ENCODE assay signal across 1 cellular context in genomic region chr3:122415762-122416654, GRCh38.
TF ChIP-seq lines count a peak whose summit lies in the region.

WDR5B (minus strand) TSS chr3:122416062; CDS start chr3:122415528, 534 bp downstream.

TF ChIP-seq in HepG2, 621 proteins besides CTCF, POLR2A, EP300 and RAD21 (continued from another document and continues in another):
- TF ChIP-seq ETS1 (CRISPR knock-in tag; IDR thresholded peaks at IDR 0.05) (no peak), AHR (CRISPR knock-in tag; IDR thresholded peaks at IDR 0.05) (no peak), HNF4A (CRISPR knock-in tag; IDR thresholded peaks at IDR 0.05) (no peak), MLLT10 (CRISPR knock-in tag; IDR thresholded peaks at IDR 0.05) (no peak), DMAP1 (CRISPR knock-in tag; IDR thresholded peaks at IDR 0.05) (peak; percentile 94; the same call in 1 of the 2 replicates), REPIN1 (CRISPR knock-in tag; IDR thresholded peaks at IDR 0.05; ENCODE audit: borderline replicate concordance, low read depth) (peak; percentile 62; the same call in 1 of the 2 replicates), KLF6 (CRISPR knock-in tag; IDR thresholded peaks at IDR 0.05) (no peak), DNMT1 (CRISPR knock-in tag; IDR thresholded peaks at IDR 0.05) (no peak), NPAS2 (CRISPR knock-in tag; IDR thresholded peaks at IDR 0.05; ENCODE audit: borderline replicate concordance) (no peak), CERS6 (CRISPR knock-in tag; IDR thresholded peaks at IDR 0.05) (no peak), ZKSCAN5 (CRISPR knock-in tag; IDR thresholded peaks at IDR 0.05) (no peak), ZNF770 (CRISPR knock-in tag; IDR thresholded peaks at IDR 0.05) (no peak), CEBPB (IDR thresholded peaks at IDR 0.05; ENCODE audit: borderline replicate concordance, low read depth, low read length) (no peak), ZBTB10 (CRISPR knock-in tag; IDR thresholded peaks at IDR 0.05; ENCODE audit: borderline replicate concordance) (no peak), ZHX2 (IDR thresholded peaks at IDR 0.05; ENCODE audit: low read depth) (no peak), ZHX2 (CRISPR knock-in tag; IDR thresholded peaks at IDR 0.05; ENCODE audit: borderline replicate concordance) (peak; percentile 66; the same call in 1 of the 2 replicates), ARNT (IDR thresholded peaks at IDR 0.05) (no peak), HES4 (CRISPR knock-in tag; IDR thresholded peaks at IDR 0.05; ENCODE audit: borderline replicate concordance) (no peak; the same call in 1 of the 2 replicates), IKZF4 (CRISPR knock-in tag; IDR thresholded peaks at IDR 0.05; ENCODE audit: borderline replicate concordance, low read depth, not compliant biosample characterization) (peak; percentile 81), ZNF317 (CRISPR knock-in tag; IDR thresholded peaks at IDR 0.05) (peak; percentile 90), ZKSCAN8 (CRISPR knock-in tag; IDR thresholded peaks at IDR 0.05; ENCODE audit: borderline replicate concordance) (0 out of 2 replicates have a peak, but pooled peaks have one; percentile 30), PCBP2 (optimal IDR thresholded peaks at IDR 0.05; ENCODE audit: low read depth, low read length, poor library complexity, severe bottlenecking) (no peak), TCF7L2 (IDR thresholded peaks at IDR 0.05; ENCODE audit: low read depth, low read length) (no peak), IRF2 (CRISPR knock-in tag; IDR thresholded peaks at IDR 0.05) (peak; percentile 60; the same call in 1 of the 2 replicates), ZNF713 (CRISPR knock-in tag; IDR thresholded peaks at IDR 0.05) (no peak), NR1H2 (CRISPR knock-in tag; IDR thresholded peaks at IDR 0.05; ENCODE audit: borderline replicate concordance, low read depth) (no peak), ZNF746 (CRISPR knock-in tag; IDR thresholded peaks at IDR 0.05) (no peak; the same call in 1 of the 2 replicates), ZNF674 (CRISPR knock-in tag; IDR thresholded peaks at IDR 0.05; ENCODE audit: low read depth) (peak; percentile 32; the same call in 1 of the 2 replicates), ZNF446 (CRISPR knock-in tag; IDR thresholded peaks at IDR 0.05) (peak; percentile 23; the same call in 1 of the 2 replicates), MBNL3 (CRISPR knock-in tag; conservative IDR thresholded peaks at IDR 0.05) (no peak), PHB2 (IDR thresholded peaks at IDR 0.05; ENCODE audit: partially characterized antibody) (no peak), MEIS2 (CRISPR knock-in tag; IDR thresholded peaks at IDR 0.05) (peak; percentile 22; the same call in 1 of the 2 replicates), FOXK1 (CRISPR knock-in tag; IDR thresholded peaks at IDR 0.05; ENCODE audit: borderline replicate concordance, low read depth) (no peak), RORA (CRISPR knock-in tag; IDR thresholded peaks at IDR 0.05) (no peak), ZNF383 (CRISPR knock-in tag; IDR thresholded peaks at IDR 0.05; ENCODE audit: borderline replicate concordance) (no peak), ZNF362 (CRISPR knock-in tag; IDR thresholded peaks at IDR 0.05; ENCODE audit: borderline replicate concordance) (no peak), ZNF276 (CRISPR knock-in tag; IDR thresholded peaks at IDR 0.05; ENCODE audit: low read depth) (no peak), SNAPC5 (CRISPR knock-in tag; IDR thresholded peaks at IDR 0.05; ENCODE audit: borderline replicate concordance) (no peak), SMARCC2 (IDR thresholded peaks at IDR 0.05) (no peak), KLF13 (CRISPR knock-in tag; IDR thresholded peaks at IDR 0.05) (no peak), ARID2 (CRISPR knock-in tag; IDR thresholded peaks at IDR 0.05; ENCODE audit: borderline replicate concordance) (no peak; the same call in 1 of the 2 replicates), ZNF235 (CRISPR knock-in tag; IDR thresholded peaks at IDR 0.05; ENCODE audit: borderline replicate concordance) (no peak), FOXP4 (CRISPR knock-in tag; IDR thresholded peaks at IDR 0.05) (peak; percentile 34; the same call in 1 of the 2 replicates), ATF7-NPFF (CRISPR knock-in tag; IDR thresholded peaks at IDR 0.05; ENCODE audit: low read depth) (no peak), RFX5 (IDR thresholded peaks at IDR 0.05; ENCODE audit: low read depth, low read length) (no peak), SP140L (CRISPR knock-in tag; IDR thresholded peaks at IDR 0.05; ENCODE audit: borderline replicate concordance) (no peak), XBP1 (CRISPR knock-in tag; IDR thresholded peaks at IDR 0.05) (peak; percentile 45), ZNF33B (CRISPR knock-in tag; IDR thresholded peaks at IDR 0.05) (peak; percentile 90; the same call in 1 of the 2 replicates), SMC3 (IDR thresholded peaks at IDR 0.05; ENCODE audit: low read length) (no peak), STAG1 (CRISPR knock-in tag; IDR thresholded peaks at IDR 0.05) (no peak; the same call in 1 of the 2 replicates)
